In the genomic region with DNA sequence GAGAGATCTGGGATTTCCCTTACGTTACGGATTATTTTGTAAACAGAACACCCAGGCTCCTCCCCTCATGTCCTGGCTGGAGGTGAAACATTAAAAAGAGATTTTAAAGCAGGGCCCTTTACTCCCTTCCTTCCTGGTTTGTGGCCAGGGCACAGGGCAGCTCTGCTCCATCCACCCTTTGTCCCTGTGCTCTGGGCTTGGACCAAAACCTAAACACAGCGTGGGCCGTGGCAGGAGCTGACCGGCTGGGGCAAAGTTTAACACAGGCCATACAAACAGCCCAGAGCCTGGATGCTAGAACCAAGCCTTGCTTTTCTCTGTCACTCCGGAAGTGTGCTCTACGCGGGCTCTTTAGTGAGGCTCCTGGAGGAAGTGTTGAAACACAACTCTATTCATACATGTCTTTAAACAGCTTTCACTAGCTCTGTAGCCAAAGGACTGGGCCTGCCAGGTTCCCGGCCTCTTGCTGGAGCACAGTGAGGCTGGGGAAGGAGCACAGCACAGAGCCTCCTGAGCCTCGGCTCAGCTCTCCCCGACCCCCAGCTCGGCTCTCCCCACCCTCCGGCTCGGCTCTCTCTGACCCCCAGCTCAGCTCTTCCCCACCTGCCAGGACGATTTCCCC, we compare ENCODE assay signal across 8 cellular contexts.
DNase-seq lines count a peak whose midpoint lies in the region; ATAC-seq and TF ChIP-seq lines count a peak whose summit lies in the region.

No MANE protein-coding gene starts in this region.

- no peak overlapping the region for H3K4me3 ChIP-seq in HEK293 (ENCODE audit: low read depth, low read length)
- H3K4me3 ChIP-seq in foreskin fibroblast (ENCODE audit: low read depth in 1 of 2, low read length in 2 of 2), result no peak overlapping the region

- no peaks in the 10 kb centered on the region for H3K9me3 Mint-ChIP-seq in activated T-cell treated with anti-CD3 and anti-CD28 coated beads, Interleukin-2, amount 50 U/mL, for 24 hours

- H3K4me1 ChIP-seq in HEK293 (ENCODE audit: control insufficient read depth, insufficient read depth, low read length), result no peaks in the 10 kb centered on the region

- no peaks in the 10 kb centered on the region for H3K9me3 ChIP-seq in HEK293 (ENCODE audit: control insufficient read depth, insufficient read depth, low read depth, low read length)

- POLR2A ChIA-PET in HEK293 (lab: Yijun Ruan, JAX), result no interaction called here

- CTCF ChIA-PET in HEK293 (lab: Yijun Ruan, JAX), result interaction anchor here (0.7 kb wide), 1 partner anchor 144 kb away, joined by 3 read pairs; no protein-coding TSS in a partner anchor

- ATAC-seq in Right ventricle myocardium superior (ENCODE audit: poor library complexity) (peak; percentile 74), sciatic nerve (peak; percentile 92), HG02610 (IDR thresholded peaks at IDR 0.05; ENCODE audit: unreplicated experiment) (no peak)

- no peaks in the 10 kb centered on the region for H3K27me3 Mint-ChIP-seq in activated T-cell treated with anti-CD3 and anti-CD28 coated beads, Interleukin-2, amount 50 U/mL, for 24 hours

- H3K36me3 Mint-ChIP-seq in activated T-cell treated with anti-CD3 and anti-CD28 coated beads, Interleukin-2, amount 50 U/mL, for 24 hours (ENCODE audit: low read depth), result no peaks in the 10 kb centered on the region

- peaks cover 45% of the 10 kb centered on the region for H3K4me1 Mint-ChIP-seq in activated T-cell treated with anti-CD3 and anti-CD28 coated beads, Interleukin-2, amount 50 U/mL, for 24 hours (ENCODE audit: low read depth)

- H3K27ac Mint-ChIP-seq in activated T-cell treated with anti-CD3 and anti-CD28 coated beads, Interleukin-2, amount 50 U/mL, for 24 hours, result peak overlapping the region; percentile 94

- intact Hi-C loops in Right ventricle myocardium superior (cut with DNase I) (no loop called here), sciatic nerve (cut with DNase I) (no loop called here)

- H3K4me3 Mint-ChIP-seq in activated T-cell treated with anti-CD3 and anti-CD28 coated beads, Interleukin-2, amount 50 U/mL, for 24 hours, result peak overlapping the region; percentile 48

- H3K27ac ChIP-seq in HEK293 (ENCODE audit: extremely low read depth, low read depth, low read length), result no peak overlapping the region

- H3K36me3 ChIP-seq in HEK293 (ENCODE audit: control insufficient read depth in 2 of 2, insufficient read depth in 1 of 2, low read length in 2 of 2), result peaks cover 0 to 32% of the 10 kb centered on the region in 2 experiments; a peak in 1 of 3 replicates

- DNase-seq in activated T-cell treated with anti-CD3 and anti-CD28 coated beads, Interleukin-2, amount 50 U/mL, for 24 hours, result peak; percentile 57
- DNase-seq in Right ventricle myocardium superior (peak; percentile 67), sciatic nerve (ENCODE audit: low spot score) (peak; percentile 63), NCI-H748 treated with DMSO at 0.1 percent for 48 hours (lab: John Stamatoyannopoulos, UW) (no peak), NCI-H226 (no peak), foreskin fibroblast (no peak)

- TF ChIP-seq CTCF in HEK293 (tag by site-specific recombination; IDR thresholded peaks at IDR 0.05) (no peak), foreskin fibroblast (IDR thresholded peaks at IDR 0.05; ENCODE audit: low read depth, low read length) (no peak)

TF ChIP-seq in HEK293, 187 proteins besides CTCF, POLR2A, EP300 and RAD21:
- TF ChIP-seq ZNF600 (tag by site-specific recombination; IDR thresholded peaks at IDR 0.05) (0 out of 2 replicates have a peak, but pooled peaks have one; percentile 27), ZNF302 (tag by site-specific recombination; IDR thresholded peaks at IDR 0.05; ENCODE audit: low read depth) (no peak), ZNF473 (tag by site-specific recombination; IDR thresholded peaks at IDR 0.05) (no peak), ZNF585B (tag by site-specific recombination; IDR thresholded peaks at IDR 0.05) (no peak)

Comparison
In these comparisons a context has a peak if more than half of its experiments do, and no peak if none do; other contexts are left out.
1. DNase-seq: peak in activated T-cell treated with anti-CD3 and anti-CD28 coated beads, Interleukin-2, amount 50 U/mL, for 24 hours (single experiment), Right ventricle myocardium superior (single experiment) and sciatic nerve (single experiment); none in NCI-H748 treated with DMSO at 0.1 percent for 48 hours (single experiment), NCI-H226 (single experiment) and foreskin fibroblast (0 of 2).